In genomic region chr11:26834601-26835000, GRCh38 we compare ENCODE assay signal across 33 cellular contexts.
"Had no signal": no experiment of that assay in that cellular context is flagged by ENCODE, and none has a peak within 500 bp of the region (broad histone marks: within the 10 kb centered on the region; RNA-seq: fewer than 3 reads in every experiment).

No MANE protein-coding gene starts in this region.

- DNase-seq: activated CD4-positive, alpha-beta T cell treated with anti-CD3 and anti-CD28 coated beads, Interleukin-2, amount 10 ng/mL, durations not matched to agents 24 days and 14 days; activated CD4-positive, alpha-beta T cell treated with anti-CD3 and anti-CD28 coated beads, Interleukin-2, amount 50 U/mL, for 4 hours; activated CD8-positive, alpha-beta T cell treated with anti-CD3 and anti-CD28 coated beads for 36 hours; activated effector memory CD4-positive, alpha-beta T cell treated with anti-CD3 and anti-CD28 coated beads, Interleukin-2, amount 50 U/mL, for 16 hours; activated naive CD4-positive, alpha-beta T cell; activated naive CD4-positive, alpha-beta T cell treated with anti-CD3 and anti-CD28 coated beads, Interleukin-2, amount 50 U/mL, for 16 hours; activated naive CD8-positive, alpha-beta T cell treated with anti-CD3 and anti-CD28 coated beads for 36 hours; activated T-cell treated with anti-CD3 and anti-CD28 coated beads, Interleukin-2, amount 50 U/mL, for 1 hour; activated T-cell treated with anti-CD3 and anti-CD28 coated beads, Interleukin-2, amount 50 U/mL, for 72 hours; amygdala; Kasumi-1; KG1; MG63; NCI-H1092; NCI-H1436 treated with DMSO at 0.1 percent for 48 hours; NCI-H1694 treated with DMSO at 0.1 percent for 48 hours; NCI-H2029; NCI-H2107; NCI-H2171; NCI-H446; NCI-H510A treated with DMSO at 0.1 percent for 48 hours; NCI-H526 treated with DMSO at 0.1 percent for 48 hours; NCI-H82; NK-92 treated with Interleukin-12 subunit alpha and Interleukin-12 subunit beta, amount 100 ng/mL, for 24 hours; PC-3; Peyer's patch; SIG-M5; T1000; WERI-Rb-1 had no signal

- H3K4me3 ChIP-seq: ascending aorta, MG63, Peyer's patch had no signal

- H3K4me1 ChIP-seq: ascending aorta, Peyer's patch had no signal

- H3K27ac ChIP-seq: ascending aorta, Peyer's patch, RWPE1, WERI-Rb-1 had no signal

- H3K27me3 ChIP-seq: ascending aorta, MG63, Peyer's patch had no signal

- H3K36me3 ChIP-seq: ascending aorta, Peyer's patch, WERI-Rb-1 had no signal

- ATAC-seq: activated CD8-positive, alpha-beta T cell treated with anti-CD3 and anti-CD28 coated beads for 36 hours; activated T-cell treated with anti-CD3 and anti-CD28 coated beads, Interleukin-2, amount 50 U/mL, for 72 hours; activated T-helper 17 cell treated with anti-CD3 and anti-CD28 coated beads, Interleukin-2, amount 50 U/mL, for 72 hours; PC-3; Right ventricle myocardium inferior had no signal

- H3K9me3 ChIP-seq: ascending aorta, Peyer's patch had no signal
